Comparison of ENCODE assay signal across 8 cellular contexts in genomic region chr10:1047937-1048336, GRCh38. TPM values are rescaled to one million over a fixed set of nuclear protein-coding genes. Genes with fewer than 3 reads are reported as not detected.
A peak's percentile ranks its signal among the peaks of the same experiment; 100 is the strongest.
DNase-seq lines count a peak whose midpoint lies in the region; ATAC-seq and TF ChIP-seq lines count a peak whose summit lies in the region.

No MANE protein-coding gene starts in this region.

- H3K4me1 ChIP-seq in endocrine pancreas (ENCODE audit: control insufficient read depth, insufficient read depth, low read length) (no peaks in the 10 kb centered on the region), neuron (ENCODE audit: insufficient read depth, low read length) (peaks cover 37% of the 10 kb centered on the region)

- ATAC-seq in HG02588 (IDR thresholded peaks at IDR 0.05; ENCODE audit: unreplicated experiment): no peak
- ATAC-seq in HG02970 (IDR thresholded peaks at IDR 0.05; ENCODE audit: low FRiP score, unreplicated experiment): no peak
- no peak for ATAC-seq in GM21723 (IDR thresholded peaks at IDR 0.05; ENCODE audit: unreplicated experiment)

- no peaks in the 10 kb centered on the region for H3K27me3 ChIP-seq in endocrine pancreas (ENCODE audit: control insufficient read depth, insufficient read depth, low read length)
- H3K27me3 ChIP-seq in neuron (ENCODE audit: insufficient read depth, low read length): no peaks in the 10 kb centered on the region

- DNase-seq in ELR (ENCODE audit: low read depth) (peak; percentile 21), NCI-H774 (lab: John Stamatoyannopoulos, UW) (no peak)

- no peaks in the 10 kb centered on the region for H3K9me3 ChIP-seq in endocrine pancreas (ENCODE audit: control insufficient read depth, low read length)
- no peaks in the 10 kb centered on the region for H3K9me3 ChIP-seq in neuron (ENCODE audit: low read length)

- H3K36me3 ChIP-seq in endocrine pancreas (ENCODE audit: control insufficient read depth, insufficient read depth, low read length): peaks cover 2% of the 10 kb centered on the region
- peaks cover 45% of the 10 kb centered on the region for H3K36me3 ChIP-seq in neuron (ENCODE audit: insufficient read depth, low read length)

- peak overlapping the region; percentile 92 for H3K9ac ChIP-seq in endocrine pancreas (ENCODE audit: control insufficient read depth, insufficient read depth, low read length)

- no peak overlapping the region for H2AFZ ChIP-seq in neuron (ENCODE audit: low read depth, low read length)

- peak overlapping the region; percentile 93 for H3K4me3 ChIP-seq in endocrine pancreas (ENCODE audit: control insufficient read depth, insufficient read depth, low read length)
- peak overlapping the region; percentile 100 for H3K4me3 ChIP-seq in neuron (ENCODE audit: low read length)

TF ChIP-seq in PFSK-1, 5 proteins besides CTCF, POLR2A, EP300 and RAD21:
- TF ChIP-seq SIN3A (IDR thresholded peaks at IDR 0.05; ENCODE audit: borderline replicate concordance, insufficient read depth, low read length) (peak; percentile 66; the same call in 1 of the 2 replicates), FOXP2 (optimal IDR thresholded peaks at IDR 0.05; ENCODE audit: borderline replicate concordance, extremely low read depth, extremely low read length, insufficient read depth) (no peak)
TF ChIP-seq in PFSK-1: peak in this region for 1.

RNA-seq across cellular contexts. Expression of gene IDI1, which starts 1.0 kb away (rescaled TPM):
- 20.9 TPM for polyA plus RNA-seq in PFSK-1 (2012; ENCODE audit: insufficient read length, low read depth)

RNA-seq across cellular contexts. Expression of gene WDR37, which starts 8.2 kb away (rescaled TPM):
- 8.9 TPM for polyA plus RNA-seq in PFSK-1 (2012; ENCODE audit: insufficient read length, low read depth)

RNA-seq across cellular contexts. Expression of gene IDI2, which starts 22.3 kb away (rescaled TPM):
- 0.77 TPM for polyA plus RNA-seq in PFSK-1 (2012; ENCODE audit: insufficient read length, low read depth)

RNA-seq across cellular contexts. Expression of gene GTPBP4, which starts 59.7 kb away (rescaled TPM):
- 133 TPM for polyA plus RNA-seq in PFSK-1 (2012; ENCODE audit: insufficient read length, low read depth)
